Comparison of ENCODE assay signal across 8 cellular contexts in the genomic region with DNA sequence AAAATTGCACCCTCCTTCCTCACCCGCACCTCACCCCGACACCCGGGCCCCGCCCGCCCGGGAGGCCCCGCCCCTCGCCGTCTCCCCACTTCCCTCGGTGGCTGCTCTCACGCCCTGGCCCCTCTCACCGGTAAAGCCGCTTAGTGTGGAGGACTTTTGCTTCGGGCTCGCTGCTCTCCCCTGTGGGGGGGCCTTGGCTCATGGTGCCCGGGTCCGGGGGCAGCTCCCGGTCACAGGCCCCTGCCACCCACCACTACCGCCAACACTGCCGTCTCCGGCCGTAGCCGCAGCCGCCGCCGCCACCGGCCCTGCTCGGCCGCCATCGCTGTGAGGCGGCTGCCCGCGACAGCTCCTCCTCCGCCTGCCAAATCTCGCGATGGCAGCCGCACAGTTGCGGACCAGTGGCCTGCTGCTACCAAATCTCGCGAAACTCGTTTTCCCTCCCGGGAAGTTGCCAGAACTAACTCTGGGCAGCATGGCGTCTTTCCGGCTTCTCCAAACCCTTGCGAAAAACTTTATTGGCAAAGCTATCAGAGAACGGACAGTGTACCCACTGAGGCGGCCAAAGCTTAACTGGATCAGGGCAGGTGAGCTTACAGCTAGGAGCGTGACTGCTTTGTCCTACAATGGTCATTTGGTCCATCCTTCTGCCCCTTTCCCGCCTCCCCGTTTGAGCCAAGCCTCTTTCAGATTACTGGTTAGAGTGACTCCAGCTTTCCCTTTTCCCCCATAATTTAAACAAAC. TPM values are rescaled to one million over a fixed set of nuclear protein-coding genes. Genes with fewer than 3 reads are reported as not detected.
DNase-seq lines count a peak whose midpoint lies in the region; ATAC-seq and TF ChIP-seq lines count a peak whose summit lies in the region.

A gene with protein sequence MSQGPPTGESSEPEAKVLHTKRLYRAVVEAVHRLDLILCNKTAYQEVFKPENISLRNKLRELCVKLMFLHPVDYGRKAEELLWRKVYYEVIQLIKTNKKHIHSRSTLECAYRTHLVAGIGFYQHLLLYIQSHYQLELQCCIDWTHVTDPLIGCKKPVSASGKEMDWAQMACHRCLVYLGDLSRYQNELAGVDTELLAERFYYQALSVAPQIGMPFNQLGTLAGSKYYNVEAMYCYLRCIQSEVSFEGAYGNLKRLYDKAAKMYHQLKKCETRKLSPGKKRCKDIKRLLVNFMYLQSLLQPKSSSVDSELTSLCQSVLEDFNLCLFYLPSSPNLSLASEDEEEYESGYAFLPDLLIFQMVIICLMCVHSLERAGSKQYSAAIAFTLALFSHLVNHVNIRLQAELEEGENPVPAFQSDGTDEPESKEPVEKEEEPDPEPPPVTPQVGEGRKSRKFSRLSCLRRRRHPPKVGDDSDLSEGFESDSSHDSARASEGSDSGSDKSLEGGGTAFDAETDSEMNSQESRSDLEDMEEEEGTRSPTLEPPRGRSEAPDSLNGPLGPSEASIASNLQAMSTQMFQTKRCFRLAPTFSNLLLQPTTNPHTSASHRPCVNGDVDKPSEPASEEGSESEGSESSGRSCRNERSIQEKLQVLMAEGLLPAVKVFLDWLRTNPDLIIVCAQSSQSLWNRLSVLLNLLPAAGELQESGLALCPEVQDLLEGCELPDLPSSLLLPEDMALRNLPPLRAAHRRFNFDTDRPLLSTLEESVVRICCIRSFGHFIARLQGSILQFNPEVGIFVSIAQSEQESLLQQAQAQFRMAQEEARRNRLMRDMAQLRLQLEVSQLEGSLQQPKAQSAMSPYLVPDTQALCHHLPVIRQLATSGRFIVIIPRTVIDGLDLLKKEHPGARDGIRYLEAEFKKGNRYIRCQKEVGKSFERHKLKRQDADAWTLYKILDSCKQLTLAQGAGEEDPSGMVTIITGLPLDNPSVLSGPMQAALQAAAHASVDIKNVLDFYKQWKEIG (minus strand): TSS at position 347 of the 744 bp plus-strand sequence. CDS start 145 bp downstream, at position 202.

- intact Hi-C loops in activated CD4-positive, alpha-beta T cell treated with anti-CD3 and anti-CD28 coated beads for 36 hours (cut with DNase I, micrococcal nuclease) = loop anchor here (1.0 to 5.0 kb wide), 19 partner anchors 13 to 484 kb away; partner anchors contain the start of genes CCT3 (in 2 of the 2), SLC25A44 (in 2 of the 2), TSACC (in 2 of the 2) and ARHGEF2 (in 1 of the 2)

- H3K4me3 ChIP-seq in choroid plexus epithelial cell (ENCODE audit: low read depth, low read length) = peak within 1 kb of the TSS; percentile 95

- H3K9me3 Mint-ChIP-seq in activated CD4-positive, alpha-beta T cell treated with anti-CD3 and anti-CD28 coated beads for 36 hours (ENCODE audit: low read depth) = no peaks in the 10 kb centered on the region

- DNase-seq in Ammon's horn (ENCODE audit: low spot score) = peak; percentile 98
- DNase-seq in GM19238 (ENCODE audit: insufficient read length, low spot score) = peak; percentile 91
- peak; percentile 95 to 97 for DNase-seq in NCI-H524 (lab: John Stamatoyannopoulos, UW)
- DNase-seq in activated CD4-positive, alpha-beta T cell treated with anti-CD3 and anti-CD28 coated beads for 36 hours = peak; percentile 98
- DNase-seq in choroid plexus epithelial cell (ENCODE audit: low read depth) = peak; percentile 99
- DNase-seq in kidney glomerular epithelial cell (lab: John Stamatoyannopoulos, UW) = peak; percentile 97
- DNase-seq in stimulated activated CD4-positive, alpha-beta T cell treated with anti-CD3 and anti-CD28 coated beads, Interleukin-1b, Interleukin-23, amount 100 ng/mL, for 1 hour (ENCODE audit: low read depth in 2 of 2) = peak; percentile 79 to 88

- no peak for TF ChIP-seq CTCF in choroid plexus epithelial cell (conservative IDR thresholded peaks at IDR 0.05; ENCODE audit: low read depth, low read length)

- H3K27me3 Mint-ChIP-seq in activated CD4-positive, alpha-beta T cell treated with anti-CD3 and anti-CD28 coated beads for 36 hours = no peaks in the 10 kb centered on the region

- peak within 1 kb of the TSS; percentile 96 for H3K4me3 Mint-ChIP-seq in activated CD4-positive, alpha-beta T cell treated with anti-CD3 and anti-CD28 coated beads for 36 hours

- ATAC-seq in HG03442 (IDR thresholded peaks at IDR 0.05; ENCODE audit: unreplicated experiment) = peak; percentile 83
- peak; percentile 92 for ATAC-seq in activated CD4-positive, alpha-beta T cell treated with anti-CD3 and anti-CD28 coated beads for 36 hours

- POLR2A ChIA-PET in activated CD4-positive, alpha-beta T cell treated with anti-CD3 and anti-CD28 coated beads for 36 hours (lab: Charles Lee) = interaction anchor here (0.5 to 1.7 kb wide), 13 partner anchors 11 to 545 kb away, joined by 3 to 8 read pairs (median 3); partner anchors contain the start of genes GLMP and PMF1

- CTCF ChIA-PET in activated CD4-positive, alpha-beta T cell treated with anti-CD3 and anti-CD28 coated beads for 36 hours (lab: Charles Lee) = interaction anchor here (0.6 to 2.0 kb wide), 20 partner anchors 8 to 228 kb away, joined by 3 to 14 read pairs (median 4); partner anchors contain the start of genes CCT3, LAMTOR2 and PMF1

- peaks cover 29% of the 10 kb centered on the region for H3K4me1 Mint-ChIP-seq in activated CD4-positive, alpha-beta T cell treated with anti-CD3 and anti-CD28 coated beads for 36 hours

- H3K27ac Mint-ChIP-seq in activated CD4-positive, alpha-beta T cell treated with anti-CD3 and anti-CD28 coated beads for 36 hours = peak within 1 kb of the TSS; percentile 92

- H3K36me3 Mint-ChIP-seq in activated CD4-positive, alpha-beta T cell treated with anti-CD3 and anti-CD28 coated beads for 36 hours (ENCODE audit: low read depth) = peaks cover 28% of the 10 kb centered on the region

RNA-seq across cellular contexts. Expression of the gene that starts here (rescaled TPM):
- 10 to 100 TPM; 61.7 to 64.6 TPM for total RNA-seq in activated CD4-positive, alpha-beta T cell treated with anti-CD3 and anti-CD28 coated beads for 36 hours

Comparison
In these comparisons a context has a peak if more than half of its experiments do, and no peak if none do; other contexts are left out.
1. Peak in every context shown above with its lines: DNase-seq, ATAC-seq and H3K4me3 ChIP-seq.